13 cellular contexts compared by ENCODE assay signal in the genomic region with DNA sequence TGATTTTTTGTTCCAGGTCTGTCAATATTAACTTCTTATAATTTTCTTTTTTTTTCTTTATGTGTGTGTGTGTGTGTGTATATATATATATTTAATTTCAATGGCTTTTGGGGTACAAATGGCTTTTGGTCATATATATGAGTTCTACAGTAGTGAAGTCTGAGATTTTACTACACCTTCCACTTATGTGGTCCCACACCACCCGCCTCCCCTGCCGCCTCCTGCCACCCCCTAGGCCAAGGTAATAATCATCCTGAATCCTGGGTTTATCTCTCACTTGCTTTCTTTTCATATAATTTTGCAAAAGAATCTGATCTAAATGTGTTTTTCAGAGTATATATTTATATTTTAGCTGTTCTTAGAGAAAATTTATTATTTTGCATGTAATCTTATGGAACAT. TPM values are rescaled to one million over a fixed set of nuclear protein-coding genes. Genes with fewer than 3 reads are reported as not detected.
DNase-seq lines count a peak whose midpoint lies in the region; ATAC-seq and TF ChIP-seq lines count a peak whose summit lies in the region.
"Had no signal": no experiment of that assay in that cellular context is flagged by ENCODE, and none has a peak within 500 bp of the region (broad histone marks: within the 10 kb centered on the region; RNA-seq: fewer than 3 reads in every experiment).

No MANE protein-coding gene starts in this region.

- H3K4me1 ChIP-seq in GM23248 (ENCODE audit: insufficient read depth) (peaks cover 58% of the 10 kb centered on the region), gastrocnemius medialis (peaks cover 51 to 73% of the 10 kb centered on the region in 2 donors)

- H3K4me1 Mint-ChIP-seq in nephron progenitor cell: peaks cover 32% of the 10 kb centered on the region

- H3K27me3 ChIP-seq in GM23248 (replicated peaks; ENCODE audit: insufficient read depth) (no peaks in the 10 kb centered on the region), gastrocnemius medialis (no peaks in the 10 kb centered on the region)

- intact Hi-C loops in gastrocnemius medialis (cut with DNase I; ENCODE audit: low total_unique reads): no loop called here

- H3K36me3 ChIP-seq in GM23248 (ENCODE audit: low read depth) (peaks cover 57% of the 10 kb centered on the region), gastrocnemius medialis (peaks cover 0 to 80% of the 10 kb centered on the region in 2 donors)

- peaks cover 99% of the 10 kb centered on the region for H3F3A ChIP-seq in GM23248 (ENCODE audit: insufficient read depth)

- no peak overlapping the region for H3K27ac Mint-ChIP-seq in nephron progenitor cell
- H3K27ac Mint-ChIP-seq: stimulated activated naive B cell treated with anti-CD40 and anti-IgM and Interleukin-4, amounts not matched to agents 10 μg/mL and 1 μg/mL and 100 μg/mL, for 72 hours had no signal

- peak overlapping the region; percentile 93 for H3K4me3 ChIP-seq in GM23248
- peak overlapping the region; percentile 38 for H3K4me3 ChIP-seq in fibroblast of villous mesenchyme (ENCODE audit: low read depth, low read length)
- peak overlapping the region in 3 of 4 donors; percentile 12 to 22 (median 13) for H3K4me3 ChIP-seq in gastrocnemius medialis

- TF ChIP-seq CTCF in VCaP (conservative IDR thresholded peaks at IDR 0.05) (no peak), fibroblast of villous mesenchyme (IDR thresholded peaks at IDR 0.05; ENCODE audit: insufficient read depth, low read depth, low read length) (no peak), gastrocnemius medialis (IDR thresholded peaks at IDR 0.05 in 4 of 5, conservative IDR thresholded peaks at IDR 0.05 in 1 of 5) (no peak), nephron progenitor cell (IDR thresholded peaks at IDR 0.05) (no peak)

- peak overlapping the region; percentile 100 for H3K9ac ChIP-seq in GM23248

- in situ Hi-C loops in GM23248 (cut with MboI) (no loop called here), gastrocnemius medialis (cut with MboI; ENCODE audit: low sequenced_read_pairs in 4 of 4) (no loop called here)

- H4K20me1 ChIP-seq in GM23248 (ENCODE audit: insufficient read depth): peaks cover 62% of the 10 kb centered on the region

- H3K4me2 ChIP-seq in GM23248 (ENCODE audit: unreplicated experiment): peak overlapping the region; percentile 96

- no peak overlapping the region for H3K4me3 Mint-ChIP-seq in nephron progenitor cell
- H3K4me3 Mint-ChIP-seq: stimulated activated naive B cell treated with anti-CD40 and anti-IgM and Interleukin-4, amounts not matched to agents 10 μg/mL and 1 μg/mL and 100 μg/mL, for 72 hours had no signal

- H3K36me3 Mint-ChIP-seq in nephron progenitor cell (ENCODE audit: low read depth): peaks cover 30% of the 10 kb centered on the region

- no peak overlapping the region for H2AFZ ChIP-seq in GM23248

- H3K9me2 ChIP-seq in GM23248 (ENCODE audit: insufficient read depth): no peaks in the 10 kb centered on the region

- H3K27me3 Mint-ChIP-seq in nephron progenitor cell (ENCODE audit: low read depth, poor library complexity): no peaks in the 10 kb centered on the region
- H3K27me3 Mint-ChIP-seq: stimulated activated naive B cell treated with anti-CD40 and anti-IgM and Interleukin-4, amounts not matched to agents 10 μg/mL and 1 μg/mL and 100 μg/mL, for 72 hours had no signal

- WGBS in GM23248 (ENCODE audit: low coverage in 1 of 2, low lambda C conversion rate in 2 of 2, missing lambda C conversion rate in 2 of 2), 2 experiments: 78 to 93% methylated on average over 2 of the region's 2 CpGs

- H3K79me2 ChIP-seq in GM23248 (ENCODE audit: insufficient read depth): peaks cover 99% of the 10 kb centered on the region

- H3K9me3 Mint-ChIP-seq in nephron progenitor cell: no peaks in the 10 kb centered on the region

- H3K9me3 ChIP-seq in GM23248 (ENCODE audit: low read depth): no peaks in the 10 kb centered on the region
- no peaks in the 10 kb centered on the region for H3K9me3 ChIP-seq in gastrocnemius medialis

- no peak for TF ChIP-seq POLR2A in gastrocnemius medialis (IDR thresholded peaks at IDR 0.05)

- DNase-seq in GM23248 (no peak), fibroblast of villous mesenchyme (ENCODE audit: low read depth) (peak; percentile 39), gastrocnemius medialis (no peak), nephron progenitor cell (no peak), GM03348 (ENCODE audit: low spot score) (no peak)
- DNase-seq: activated CD4-positive, alpha-beta T cell treated with anti-CD3 and anti-CD28 coated beads for 1 hour; NCI-H1092; occipital lobe; stimulated activated CD4-positive, alpha-beta T cell treated with anti-CD3 and anti-CD28 coated beads, Interleukin-1b, Interleukin-23, amount 100 ng/mL, for 48 hours; stimulated activated naive B cell treated with anti-CD40 and anti-IgM and Interleukin-4, amounts not matched to agents 10 μg/mL and 1 μg/mL and 100 μg/mL, for 72 hours had no signal

- peak overlapping the region; percentile 100 for H3K27ac ChIP-seq in GM23248
- peak overlapping the region; percentile 100 for H3K27ac ChIP-seq in VCaP
- peak overlapping the region; percentile 98 to 100 (median 100) for H3K27ac ChIP-seq in gastrocnemius medialis

- ATAC-seq in gastrocnemius medialis (no peak), HG03045 (IDR thresholded peaks at IDR 0.05; ENCODE audit: unreplicated experiment) (no peak)
- ATAC-seq: left colon; stimulated activated naive B cell treated with anti-CD40 and anti-IgM and Interleukin-4, amounts not matched to agents 10 μg/mL and 1 μg/mL and 100 μg/mL, for 72 hours had no signal

RNA-seq across cellular contexts. Expression of a gene that starts 11.1 kb away (rescaled TPM):
- total RNA-seq in GM23248 (2014; rRNA removed; shearing (Covaris generic)): 74.3 and 143 TPM in 2 replicates
- polyA plus RNA-seq in GM23248 (2016; fragmentation: Nextera tagmentation; extraction: Ambion mirVana): 36.2 and 50.7 TPM in 2 replicates
- total RNA-seq in fibroblast of villous mesenchyme (413 and 487 TPM in 2 replicates), gastrocnemius medialis (100 to 1,000 TPM in 1 of 4 donors, 10 to 100 TPM in 3; 24.1 to 472 (median 32.8) TPM)

RNA-seq across cellular contexts. Expression of a gene that starts 47.2 kb away (rescaled TPM):
- total RNA-seq in GM23248 (2014; rRNA removed; shearing (Covaris generic)): 80.2 and 106 TPM in 2 replicates
- 25.4 and 30.0 TPM in 2 replicates for polyA plus RNA-seq in GM23248 (2016; fragmentation: Nextera tagmentation; extraction: Ambion mirVana)
- total RNA-seq in fibroblast of villous mesenchyme (44.5 and 60.6 TPM in 2 replicates), gastrocnemius medialis (10 to 100 TPM; 11.5 to 51.7 (median 20.1) TPM)

RNA-seq across cellular contexts. Expression of a gene that starts 51.2 kb away (rescaled TPM):
- 3.6 and 6.4 TPM in 2 replicates for total RNA-seq in GM23248 (2014; rRNA removed; shearing (Covaris generic))
- polyA plus RNA-seq in GM23248 (2016; fragmentation: Nextera tagmentation; extraction: Ambion mirVana): 3.7 and 3.9 TPM in 2 replicates
- total RNA-seq in fibroblast of villous mesenchyme (1.7 and 2.9 TPM in 2 replicates), gastrocnemius medialis (10 to 100 TPM in 1 of 4 donors, 1 to 10 TPM in 3; 2.6 to 12.4 (median 5.6) TPM)

Comparison
In these comparisons a context has a peak if more than half of its experiments do, and no peak if none do; other contexts are left out.
1. H3K4me3 ChIP-seq: peak in every context shown above with its lines; median percentile 93 in GM23248; 38 in fibroblast of villous mesenchyme; 13 in gastrocnemius medialis.